ENCODE assay signal across 9 cellular contexts in genomic region chr7:101179780-101180755, GRCh38. TPM values are rescaled to one million over a fixed set of nuclear protein-coding genes. Genes with fewer than 3 reads are reported as not detected.
DNase-seq lines count a peak whose midpoint lies in the region; ATAC-seq and TF ChIP-seq lines count a peak whose summit lies in the region.
"Had no signal": no experiment of that assay in that cellular context is flagged by ENCODE, and none has a peak within 500 bp of the region (broad histone marks: within the 10 kb centered on the region; RNA-seq: fewer than 3 reads in every experiment).

Gene NAT16, minus strand, starts transcription at chr7:101180293. Its CDS starts 5,486 bp downstream, at chr7:101174807.

- H3K79me2 ChIP-seq in neural cell (replicated peaks; ENCODE audit: insufficient read depth, low read length): no peaks in the 10 kb centered on the region

- H3K4me1 Mint-ChIP-seq in CD4-positive, alpha-beta memory T cell: peaks cover 3 to 17% (median 5%) of the 10 kb centered on the region in 4 donors
- H3K4me1 Mint-ChIP-seq in effector memory CD8-positive, alpha-beta T cell (ENCODE audit: low read depth in 2 of 2): peaks cover 5 to 8% of the 10 kb centered on the region in 2 donors
- peaks cover 2% of the 10 kb centered on the region for H3K4me1 Mint-ChIP-seq in activated CD4-positive, alpha-beta memory T cell treated with anti-CD3 and anti-CD28 coated beads, Interleukin-2, amount 10 ng/mL, durations not matched to agents 7 days and 5 days

- peaks cover 49 to 62% of the 10 kb centered on the region in 2 donors for H3K27me3 Mint-ChIP-seq in CD4-positive, alpha-beta memory T cell
- peaks cover 71 to 86% of the 10 kb centered on the region in 2 donors for H3K27me3 Mint-ChIP-seq in effector memory CD8-positive, alpha-beta T cell
- H3K27me3 Mint-ChIP-seq in activated CD4-positive, alpha-beta memory T cell treated with anti-CD3 and anti-CD28 coated beads, Interleukin-2, amount 10 ng/mL, durations not matched to agents 7 days and 5 days: peaks cover 67% of the 10 kb centered on the region

- no peak within 1 kb of the TSS for H3K4me3 ChIP-seq in CD4-positive, alpha-beta memory T cell (ENCODE audit: low read length in 2 of 2)
- H3K4me3 ChIP-seq in HUES6 (ENCODE audit: low read depth, low read length): peak within 1 kb of the TSS; percentile 49
- peak within 1 kb of the TSS; percentile 76 for H3K4me3 ChIP-seq in neural cell (ENCODE audit: low read length)
- H3K4me3 ChIP-seq in stomach: peak within 1 kb of the TSS in 2 of 4 donors; percentile 10 to 15

- CTCF ChIA-PET in CD4-positive, alpha-beta memory T cell (lab: Charles Lee; ENCODE audit: partially characterized antibody): interaction anchor here (0.8 to 0.9 kb wide), 2 partner anchors 13 kb away, joined by 3 to 4 read pairs; no protein-coding TSS in a partner anchor
- CTCF ChIA-PET in activated CD4-positive, alpha-beta memory T cell treated with anti-CD3 and anti-CD28 coated beads, Interleukin-2, amount 10 ng/mL, durations not matched to agents 7 days and 5 days (lab: Charles Lee): no interaction called here

- TF ChIP-seq EP300 in neural cell (conservative IDR thresholded peaks at IDR 0.05; ENCODE audit: poor library complexity, severe bottlenecking) (no peak), stomach (IDR thresholded peaks at IDR 0.05) (no peak)

- intact Hi-C loops in CD4-positive, alpha-beta memory T cell (cut with micrococcal nuclease): no loop called here
- intact Hi-C loops in stomach (cut with DNase I; ENCODE audit: low total_unique reads): no loop called here

- no peaks in the 10 kb centered on the region for H4K20me1 ChIP-seq in neural cell (ENCODE audit: insufficient read depth)

- no peaks in the 10 kb centered on the region for H3K9me3 ChIP-seq in CD4-positive, alpha-beta memory T cell (ENCODE audit: control insufficient read depth in 1 of 2, low read length in 2 of 2)
- H3K9me3 ChIP-seq in HUES6 (ENCODE audit: control insufficient read depth, insufficient read depth, low read depth, low read length) (no peaks in the 10 kb centered on the region), neural cell (ENCODE audit: low read length) (no peaks in the 10 kb centered on the region), stomach (no peaks in the 10 kb centered on the region)

- H3K9me2 ChIP-seq in neural cell (ENCODE audit: insufficient read depth, low read length): no peaks in the 10 kb centered on the region

- H3K27me3 ChIP-seq in CD4-positive, alpha-beta memory T cell (ENCODE audit: insufficient read depth, low read length): peaks cover 23% of the 10 kb centered on the region
- H3K27me3 ChIP-seq in HUES6 (ENCODE audit: control insufficient read depth, insufficient read depth, low read length) (peaks cover 63% of the 10 kb centered on the region), neural cell (ENCODE audit: insufficient read depth, low read depth, low read length) (peaks cover 35% of the 10 kb centered on the region), stomach (peaks cover 23 to 96% (median 75%) of the 10 kb centered on the region in 3 donors)

- no peak for TF ChIP-seq POLR2A in stomach (IDR thresholded peaks at IDR 0.05)

- no peak for TF ChIP-seq RAD21 in neural cell (conservative IDR thresholded peaks at IDR 0.05)

- peak within 1 kb of the TSS; percentile 76 for H3K4me2 ChIP-seq in neural cell (ENCODE audit: low read length)

- DNase-seq in CD4-positive, alpha-beta memory T cell: no peak
- DNase-seq in effector memory CD8-positive, alpha-beta T cell: no peak
- no peak for DNase-seq in stomach
- DNase-seq in activated CD4-positive, alpha-beta memory T cell treated with anti-CD3 and anti-CD28 coated beads, Interleukin-2, amount 10 ng/mL, durations not matched to agents 7 days and 5 days: no peak
- no peak for DNase-seq in anterior cingulate cortex (lab: John Stamatoyannopoulos, UW)
- DNase-seq: activated CD8-positive, alpha-beta memory T cell treated with anti-CD3 and anti-CD28 coated beads for 24 hours; T-cell had no signal

- no peaks in the 10 kb centered on the region for H3K4me1 ChIP-seq in CD4-positive, alpha-beta memory T cell (ENCODE audit: insufficient read depth, low read length)
- peaks cover 7% of the 10 kb centered on the region; the same call in 1 of the 2 replicates for H3K4me1 ChIP-seq in HUES6 (ENCODE audit: control insufficient read depth, insufficient read depth, low read length)
- peaks cover 10 to 24% (median 15%) of the 10 kb centered on the region in 4 donors for H3K4me1 ChIP-seq in stomach

- no peaks in the 10 kb centered on the region for H3K36me3 ChIP-seq in CD4-positive, alpha-beta memory T cell (ENCODE audit: insufficient read depth, low read length)
- no peaks in the 10 kb centered on the region for H3K36me3 ChIP-seq in HUES6 (ENCODE audit: control insufficient read depth, insufficient read depth, low read length)
- no peaks in the 10 kb centered on the region for H3K36me3 ChIP-seq in neural cell (ENCODE audit: insufficient read depth, low read length)
- no peaks in the 10 kb centered on the region for H3K36me3 ChIP-seq in stomach

- 2 to 7% (median 3%) methylated on average over 12 to 82 of the region's 82 CpGs for WGBS in stomach, 5 donors

- POLR2A ChIA-PET in CD4-positive, alpha-beta memory T cell (lab: Charles Lee; ENCODE audit: partially characterized antibody): no interaction called here
- POLR2A ChIA-PET in activated CD4-positive, alpha-beta memory T cell treated with anti-CD3 and anti-CD28 coated beads, Interleukin-2, amount 10 ng/mL, durations not matched to agents 7 days and 5 days (lab: Charles Lee): no interaction called here

- H3K9ac ChIP-seq in HUES6 (ENCODE audit: low read length) (no peak within 1 kb of the TSS), neural cell (ENCODE audit: low read length) (peak within 1 kb of the TSS; percentile 81)

- peak; percentile 8 for TF ChIP-seq CTCF in neural cell (IDR thresholded peaks at IDR 0.05; ENCODE audit: poor library complexity, severe bottlenecking)
- TF ChIP-seq CTCF in stomach (IDR thresholded peaks at IDR 0.05): no peak

- no peaks in the 10 kb centered on the region for H3F3A ChIP-seq in neural cell (ENCODE audit: insufficient read depth, low read length, poor library complexity, severe bottlenecking)

- peaks cover 0 to 2% (median 0%) of the 10 kb centered on the region in 8 donors for H3K9me3 Mint-ChIP-seq in CD4-positive, alpha-beta memory T cell
- no peaks in the 10 kb centered on the region for H3K9me3 Mint-ChIP-seq in effector memory CD8-positive, alpha-beta T cell
- no peaks in the 10 kb centered on the region for H3K9me3 Mint-ChIP-seq in activated CD4-positive, alpha-beta memory T cell treated with anti-CD3 and anti-CD28 coated beads, Interleukin-2, amount 10 ng/mL, durations not matched to agents 7 days and 5 days
- H3K9me3 Mint-ChIP-seq: T-cell had no signal

- H3K4me3 Mint-ChIP-seq in CD4-positive, alpha-beta memory T cell: peak within 1 kb of the TSS in 6 of 8 donors; percentile 51 to 82 (median 64)
- H3K4me3 Mint-ChIP-seq in effector memory CD8-positive, alpha-beta T cell: peak within 1 kb of the TSS; percentile 44 to 53
- H3K4me3 Mint-ChIP-seq in activated CD4-positive, alpha-beta memory T cell treated with anti-CD3 and anti-CD28 coated beads, Interleukin-2, amount 10 ng/mL, durations not matched to agents 7 days and 5 days: no peak within 1 kb of the TSS

- ATAC-seq in effector memory CD8-positive, alpha-beta T cell (replicated peaks): no peak

- no peaks in the 10 kb centered on the region for H3K36me3 Mint-ChIP-seq in CD4-positive, alpha-beta memory T cell
- H3K36me3 Mint-ChIP-seq in effector memory CD8-positive, alpha-beta T cell (ENCODE audit: insufficient read depth): peaks cover 3% of the 10 kb centered on the region
- H3K36me3 Mint-ChIP-seq in activated CD4-positive, alpha-beta memory T cell treated with anti-CD3 and anti-CD28 coated beads, Interleukin-2, amount 10 ng/mL, durations not matched to agents 7 days and 5 days (ENCODE audit: low read depth): no peaks in the 10 kb centered on the region
- H3K36me3 Mint-ChIP-seq: T-cell had no signal

- peak within 1 kb of the TSS in 2 of 7 donors; percentile 17 to 72 for H3K27ac Mint-ChIP-seq in CD4-positive, alpha-beta memory T cell
- no peak within 1 kb of the TSS for H3K27ac Mint-ChIP-seq in effector memory CD8-positive, alpha-beta T cell
- no peak within 1 kb of the TSS for H3K27ac Mint-ChIP-seq in activated CD4-positive, alpha-beta memory T cell treated with anti-CD3 and anti-CD28 coated beads, Interleukin-2, amount 10 ng/mL, durations not matched to agents 7 days and 5 days

- no peak within 1 kb of the TSS for H3K27ac ChIP-seq in CD4-positive, alpha-beta memory T cell (ENCODE audit: low read depth, low read length)
- H3K27ac ChIP-seq in HUES6 (ENCODE audit: low read depth, low read length): no peak within 1 kb of the TSS
- H3K27ac ChIP-seq in neural cell (ENCODE audit: low read length): peak within 1 kb of the TSS; percentile 76
- H3K27ac ChIP-seq in stomach: no peak within 1 kb of the TSS

- peak within 1 kb of the TSS; percentile 40 for H2AFZ ChIP-seq in neural cell (ENCODE audit: low read depth, low read length)

RNA-seq across cellular contexts. Expression of gene NAT16, which starts in this region (rescaled TPM):
- total RNA-seq in CD4-positive, alpha-beta memory T cell: not detected
- polyA plus RNA-seq in CD4-positive, alpha-beta memory T cell: not detected
- polyA plus RNA-seq in neural cell (4.0 and 4.5 TPM in 2 replicates), stomach (under 1 TPM in 1 of 3 donors, not detected in 2; 0.05 TPM)
- polyA minus RNA-seq in neural cell: 0.73 and 1.5 TPM in 2 replicates
- total RNA-seq in stomach: not detected
- total RNA-seq in activated CD4-positive, alpha-beta memory T cell treated with anti-CD3 and anti-CD28 coated beads, Interleukin-2, amount 10 ng/mL, durations not matched to agents 7 days and 5 days: not detected
- total RNA-seq: T-cell had no signal

Comparison
In these comparisons a context has a peak if more than half of its experiments do, and no peak if none do; other contexts are left out.
1. H3K4me3 ChIP-seq: peak in HUES6 (single experiment) and neural cell (single experiment); none in CD4-positive, alpha-beta memory T cell (0 of 2).